2 cellular contexts compared by ENCODE assay signal in genomic region chr2:231413456-231413855, GRCh38.
TF ChIP-seq lines count a peak whose summit lies in the region.

No MANE protein-coding gene starts in this region.

TF ChIP-seq in IMR-90, 13 proteins besides CTCF, POLR2A, EP300 and RAD21:
- TF ChIP-seq ELK1 (IDR thresholded peaks at IDR 0.05; ENCODE audit: borderline replicate concordance, low read depth, low read length), result no peak
- no peak for TF ChIP-seq RFX5 (IDR thresholded peaks at IDR 0.05; ENCODE audit: low read depth, low read length)
- no peak for TF ChIP-seq MAFK (IDR thresholded peaks at IDR 0.05; ENCODE audit: low read depth, low read length)
- TF ChIP-seq CEBPB (IDR thresholded peaks at IDR 0.05; ENCODE audit: low read depth, low read length), result no peak
- TF ChIP-seq NFE2L2 (IDR thresholded peaks at IDR 0.05; ENCODE audit: low read depth, low read length), result no peak
- TF ChIP-seq SMC3 (IDR thresholded peaks at IDR 0.05; ENCODE audit: low read depth, low read length), result no peak
- TF ChIP-seq CHD1 (IDR thresholded peaks at IDR 0.05; ENCODE audit: low read depth, low read length), result no peak
- no peak for TF ChIP-seq USF2 (IDR thresholded peaks at IDR 0.05; ENCODE audit: low read depth, low read length)
- no peak for TF ChIP-seq MXI1 (IDR thresholded peaks at IDR 0.05; ENCODE audit: borderline replicate concordance, low read depth, low read length)
- TF ChIP-seq BHLHE40 (IDR thresholded peaks at IDR 0.05; ENCODE audit: low read depth, low read length), result no peak
- no peak for TF ChIP-seq RCOR1 (IDR thresholded peaks at IDR 0.05; ENCODE audit: insufficient replicate concordance, low read length)
- no peak for TF ChIP-seq MAZ (IDR thresholded peaks at IDR 0.05; ENCODE audit: borderline replicate concordance, low read depth, low read length)

TF ChIP-seq in neural cell, 6 proteins besides CTCF, POLR2A, EP300 and RAD21:
- no peak for TF ChIP-seq TAF1 (IDR thresholded peaks at IDR 0.05; ENCODE audit: low read depth)
- no peak for TF ChIP-seq EZH2 (IDR thresholded peaks at IDR 0.05; ENCODE audit: borderline replicate concordance, insufficient read depth, low read length, poor library complexity, severe bottlenecking)
- TF ChIP-seq SMC3 (conservative IDR thresholded peaks at IDR 0.05; ENCODE audit: poor library complexity), result no peak
- TF ChIP-seq REST (IDR thresholded peaks at IDR 0.05; ENCODE audit: borderline replicate concordance), result no peak
- TF ChIP-seq POLR2AphosphoS5 (IDR thresholded peaks at IDR 0.05), result no peak
- TF ChIP-seq MXI1 (conservative IDR thresholded peaks at IDR 0.05; ENCODE audit: poor library complexity, severe bottlenecking), result no peak
